In the genomic region with DNA sequence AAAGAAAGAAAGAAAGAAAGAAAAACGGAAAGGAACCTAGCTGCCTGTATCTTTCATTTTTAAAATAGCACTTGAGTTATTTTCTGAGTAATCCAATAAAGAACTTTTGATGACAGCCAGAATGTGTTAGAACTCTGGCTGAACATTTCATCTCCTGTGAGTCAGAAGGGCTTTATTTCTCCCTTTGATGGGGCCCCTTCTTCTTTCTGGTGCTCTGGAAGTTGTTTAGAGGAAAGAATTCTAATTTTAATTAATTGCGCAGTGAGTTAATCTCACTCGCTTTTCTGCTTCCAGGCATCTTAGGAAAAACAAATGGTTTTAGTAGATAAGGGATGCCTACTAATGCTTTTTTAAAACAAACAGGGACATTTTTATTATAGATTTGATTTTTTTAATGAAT, we compare ENCODE assay signal across 1 cellular context.
A peak's percentile ranks its signal among the peaks of the same experiment; 100 is the strongest.
TF ChIP-seq lines count a peak whose summit lies in the region.

No MANE protein-coding gene starts in this region.

TF ChIP-seq in SK-N-SH, 30 proteins besides CTCF, POLR2A, EP300 and RAD21 (continued from another document):
- TF ChIP-seq, protein P1, sequence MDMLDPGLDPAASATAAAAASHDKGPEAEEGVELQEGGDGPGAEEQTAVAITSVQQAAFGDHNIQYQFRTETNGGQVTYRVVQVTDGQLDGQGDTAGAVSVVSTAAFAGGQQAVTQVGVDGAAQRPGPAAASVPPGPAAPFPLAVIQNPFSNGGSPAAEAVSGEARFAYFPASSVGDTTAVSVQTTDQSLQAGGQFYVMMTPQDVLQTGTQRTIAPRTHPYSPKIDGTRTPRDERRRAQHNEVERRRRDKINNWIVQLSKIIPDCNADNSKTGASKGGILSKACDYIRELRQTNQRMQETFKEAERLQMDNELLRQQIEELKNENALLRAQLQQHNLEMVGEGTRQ (IDR thresholded peaks at IDR 0.05; ENCODE audit: borderline replicate concordance, low read depth, low read length), result no peak
- TF ChIP-seq ELF1 (IDR thresholded peaks at IDR 0.05) (no peak), CHD2 (IDR thresholded peaks at IDR 0.05; ENCODE audit: low read length, partially characterized antibody) (peak; percentile 56), FOXJ3 (CRISPR knock-in tag; IDR thresholded peaks at IDR 0.05) (no peak), FOSL2 (IDR thresholded peaks at IDR 0.05; ENCODE audit: borderline replicate concordance, low read depth) (peak; percentile 63; the same call in 1 of the 2 replicates), SIN3A (IDR thresholded peaks at IDR 0.05; ENCODE audit: borderline replicate concordance, low read depth, low read length) (no peak), MEF2A (IDR thresholded peaks at IDR 0.05; ENCODE audit: borderline replicate concordance, low read depth) (0 out of 2 replicates have a peak, but pooled peaks have one; percentile 26), RCOR1 (IDR thresholded peaks at IDR 0.05; ENCODE audit: low read length) (peak; percentile 90; the same call in 1 of the 2 replicates), GABPA (IDR thresholded peaks at IDR 0.05; ENCODE audit: low read depth) (no peak), NFIC (IDR thresholded peaks at IDR 0.05; ENCODE audit: borderline replicate concordance) (peak; percentile 27; the same call in 1 of the 2 replicates), TAF1 (IDR thresholded peaks at IDR 0.05; ENCODE audit: borderline replicate concordance, low read depth, low read length) (no peak), YY1 (IDR thresholded peaks at IDR 0.05; ENCODE audit: low read depth) (no peak), POLR2AphosphoS5 (IDR thresholded peaks at IDR 0.05; ENCODE audit: low read depth, low read length) (peak; percentile 54; the same call in 1 of the 2 replicates), MXI1 (IDR thresholded peaks at IDR 0.05; ENCODE audit: low read depth, low read length) (no peak), JUND (IDR thresholded peaks at IDR 0.05) (peak; percentile 66), EZH2phosphoT487 (IDR thresholded peaks at IDR 0.05; ENCODE audit: borderline replicate concordance, low read depth) (no peak), SMC3 (IDR thresholded peaks at IDR 0.05; ENCODE audit: low read depth, low read length) (no peak)
- TF ChIP-seq, protein P2, sequence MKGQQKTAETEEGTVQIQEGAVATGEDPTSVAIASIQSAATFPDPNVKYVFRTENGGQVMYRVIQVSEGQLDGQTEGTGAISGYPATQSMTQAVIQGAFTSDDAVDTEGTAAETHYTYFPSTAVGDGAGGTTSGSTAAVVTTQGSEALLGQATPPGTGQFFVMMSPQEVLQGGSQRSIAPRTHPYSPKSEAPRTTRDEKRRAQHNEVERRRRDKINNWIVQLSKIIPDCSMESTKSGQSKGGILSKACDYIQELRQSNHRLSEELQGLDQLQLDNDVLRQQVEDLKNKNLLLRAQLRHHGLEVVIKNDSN (IDR thresholded peaks at IDR 0.05; ENCODE audit: borderline replicate concordance, low read depth), result no peak
- TF ChIP-seq, protein P3, sequence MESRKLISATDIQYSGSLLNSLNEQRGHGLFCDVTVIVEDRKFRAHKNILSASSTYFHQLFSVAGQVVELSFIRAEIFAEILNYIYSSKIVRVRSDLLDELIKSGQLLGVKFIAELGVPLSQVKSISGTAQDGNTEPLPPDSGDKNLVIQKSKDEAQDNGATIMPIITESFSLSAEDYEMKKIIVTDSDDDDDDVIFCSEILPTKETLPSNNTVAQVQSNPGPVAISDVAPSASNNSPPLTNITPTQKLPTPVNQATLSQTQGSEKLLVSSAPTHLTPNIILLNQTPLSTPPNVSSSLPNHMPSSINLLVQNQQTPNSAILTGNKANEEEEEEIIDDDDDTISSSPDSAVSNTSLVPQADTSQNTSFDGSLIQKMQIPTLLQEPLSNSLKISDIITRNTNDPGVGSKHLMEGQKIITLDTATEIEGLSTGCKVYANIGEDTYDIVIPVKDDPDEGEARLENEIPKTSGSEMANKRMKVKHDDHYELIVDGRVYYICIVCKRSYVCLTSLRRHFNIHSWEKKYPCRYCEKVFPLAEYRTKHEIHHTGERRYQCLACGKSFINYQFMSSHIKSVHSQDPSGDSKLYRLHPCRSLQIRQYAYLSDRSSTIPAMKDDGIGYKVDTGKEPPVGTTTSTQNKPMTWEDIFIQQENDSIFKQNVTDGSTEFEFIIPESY (IDR thresholded peaks at IDR 0.05; ENCODE audit: borderline replicate concordance, low read depth), result no peak
- TF ChIP-seq, protein P4, sequence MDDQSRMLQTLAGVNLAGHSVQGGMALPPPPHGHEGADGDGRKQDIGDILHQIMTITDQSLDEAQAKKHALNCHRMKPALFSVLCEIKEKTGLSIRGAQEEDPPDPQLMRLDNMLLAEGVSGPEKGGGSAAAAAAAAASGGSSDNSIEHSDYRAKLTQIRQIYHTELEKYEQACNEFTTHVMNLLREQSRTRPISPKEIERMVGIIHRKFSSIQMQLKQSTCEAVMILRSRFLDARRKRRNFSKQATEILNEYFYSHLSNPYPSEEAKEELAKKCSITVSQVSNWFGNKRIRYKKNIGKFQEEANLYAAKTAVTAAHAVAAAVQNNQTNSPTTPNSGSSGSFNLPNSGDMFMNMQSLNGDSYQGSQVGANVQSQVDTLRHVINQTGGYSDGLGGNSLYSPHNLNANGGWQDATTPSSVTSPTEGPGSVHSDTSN (IDR thresholded peaks at IDR 0.05), result peak; percentile 78
